ENCODE assay signal across 31 cellular contexts in the genomic region with DNA sequence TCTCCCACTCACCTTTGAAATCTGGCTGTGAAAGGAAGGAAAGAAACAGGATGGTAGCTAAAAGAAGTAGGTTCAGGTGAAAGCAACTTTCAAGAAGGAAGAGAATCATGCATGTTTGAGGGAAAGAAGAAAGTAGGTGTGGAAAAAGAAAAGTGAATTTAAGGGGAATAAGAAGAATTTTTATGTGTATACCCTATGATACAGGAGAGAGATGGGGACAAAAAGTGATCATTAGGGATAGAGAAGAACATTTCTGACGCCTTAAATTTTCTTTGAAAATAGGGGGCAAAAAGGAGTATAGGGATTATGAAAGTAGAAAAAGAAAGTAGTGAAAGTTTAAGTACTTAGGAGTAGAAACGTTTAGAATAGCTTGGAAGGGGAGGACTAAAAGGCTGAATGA. TPM values are rescaled to one million over a fixed set of nuclear protein-coding genes. Genes with fewer than 3 reads are reported as not detected.
"Had no signal": no experiment of that assay in that cellular context is flagged by ENCODE, and none has a peak within 500 bp of the region (broad histone marks: within the 10 kb centered on the region; RNA-seq: fewer than 3 reads in every experiment).

No MANE protein-coding gene starts in this region.

- DNase-seq: activated CD4-positive, alpha-beta T cell treated with anti-CD3 and anti-CD28 coated beads for 1 hour; activated CD8-positive, alpha-beta memory T cell treated with anti-CD3 and anti-CD28 coated beads for 24 hours; activated effector memory CD4-positive, alpha-beta T cell treated with anti-CD3 and anti-CD28 coated beads, Interleukin-2, amount 50 U/mL, for 16 hours; activated naive CD4-positive, alpha-beta T cell treated with Interleukin-2 at 50 U/mL for 16 hours; adrenal gland; anterior cingulate cortex; body of pancreas; central memory CD4-positive, alpha-beta T cell; Karpas-422; MM.1S; NCI-H1105; NCI-H1436; NCI-H1694 treated with DMSO at 0.1 percent for 48 hours; NCI-H2029 treated with DMSO at 0.1 percent for 48 hours; NCI-H345; NCI-H510A; NCI-H526 treated with DMSO at 0.1 percent for 48 hours; NCI-H82; OCI-M1; RPMI8226; SK-N-SH; T-helper 9 cell had no signal

- H3K9me3 Mint-ChIP-seq: activated naive CD4-positive, alpha-beta T cell treated with anti-CD3 and anti-CD28 coated beads, Interleukin-2, amount 50 U/mL, for 72 hours had no signal

- H3K27ac Mint-ChIP-seq: activated T-helper 1 cell treated with anti-CD3 and anti-CD28 coated beads, Interleukin-12 subunit alpha, Interleukin-12 subunit beta, Interleukin-2, Interleukin-4 antibody, amounts not matched to agents 30 ng/mL and 10 ng/mL and 1 ng/mL, durations not matched to agents 14 hours and 24 hours and 36 hours; WTC11 had no signal

- H3K4me3 ChIP-seq: adrenal gland, body of pancreas, coronary artery, K562 had no signal

- H3K27me3 ChIP-seq: adrenal gland, body of pancreas had no signal

- H3K4me3 Mint-ChIP-seq: activated T-helper 1 cell treated with anti-CD3 and anti-CD28 coated beads, Interleukin-12 subunit alpha, Interleukin-12 subunit beta, Interleukin-2, Interleukin-4 antibody, amounts not matched to agents 30 ng/mL and 10 ng/mL and 1 ng/mL, durations not matched to agents 14 hours and 24 hours and 36 hours; WTC11 had no signal

- H3K4me1 Mint-ChIP-seq: WTC11 had no signal

- ATAC-seq: activated naive CD4-positive, alpha-beta T cell treated with anti-CD3 and anti-CD28 coated beads, Interleukin-2, amount 50 U/mL, for 72 hours; body of pancreas; K562; Panc1; Right ventricle myocardium inferior; WTC11 had no signal

- H3K9me3 ChIP-seq: adrenal gland, body of pancreas, SK-N-SH had no signal

- H3K4me1 ChIP-seq: adrenal gland, body of pancreas had no signal

- H3K27ac ChIP-seq: adrenal gland, body of pancreas, coronary artery had no signal

RNA-seq across cellular contexts. Expression of gene LRRD1, which starts 51.6 kb away (rescaled TPM):
- total RNA-seq: activated naive CD4-positive, alpha-beta T cell treated with anti-CD3 and anti-CD28 coated beads, Interleukin-2, amount 50 U/mL, for 72 hours; activated T-helper 1 cell treated with anti-CD3 and anti-CD28 coated beads, Interleukin-12 subunit alpha, Interleukin-12 subunit beta, Interleukin-2, Interleukin-4 antibody, amounts not matched to agents 30 ng/mL and 10 ng/mL and 1 ng/mL, durations not matched to agents 14 hours and 24 hours and 36 hours; body of pancreas; bronchial epithelial cell; Right ventricle myocardium inferior; T-helper 1 cell treated with Interleukin-12 subunit alpha and Interleukin-12 subunit beta and Interleukin-4 antibody, amounts not matched to agents 30 ng/mL and 1 ng/mL, for 36 hours; WTC11 had no signal
- polyA plus RNA-seq: K562, SK-N-SH had no signal
